Comparison of ENCODE assay signal across 19 cellular contexts in the genomic region with DNA sequence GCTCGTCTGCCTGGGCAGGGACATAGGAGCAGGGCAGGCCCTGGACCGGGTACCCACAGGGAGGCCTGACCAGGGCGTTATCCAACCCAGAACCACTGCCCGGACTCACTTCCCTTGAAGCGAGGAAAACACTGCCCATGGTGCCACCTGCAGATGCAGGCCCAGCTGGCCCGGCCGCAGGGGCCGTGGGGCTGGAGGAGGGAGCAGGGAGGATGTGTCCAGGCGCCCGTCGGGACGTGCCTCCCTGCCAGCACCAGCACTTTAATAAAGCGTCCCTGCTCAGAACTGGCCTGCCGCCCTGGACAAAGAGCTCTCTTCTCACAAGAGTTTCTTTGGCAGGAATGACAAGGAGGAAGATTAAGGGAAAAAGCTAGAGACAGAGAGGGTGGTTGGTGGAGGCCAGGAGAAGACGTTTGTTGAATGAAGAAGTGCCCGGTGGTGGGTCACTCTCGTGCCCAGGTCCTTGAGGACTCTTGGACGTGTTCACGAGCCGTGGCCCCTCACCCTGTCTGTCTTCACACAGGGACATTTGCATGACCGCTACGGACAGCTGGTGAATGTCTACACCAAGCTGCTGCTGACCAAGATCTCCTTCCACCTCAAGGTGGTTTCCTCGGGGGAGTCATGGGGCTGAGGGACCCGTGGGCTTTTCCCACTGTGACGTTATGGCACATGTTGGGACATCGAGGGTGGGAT. TPM values are rescaled to one million over a fixed set of nuclear protein-coding genes. Genes with fewer than 3 reads are reported as not detected.
A peak's percentile ranks its signal among the peaks of the same experiment; 100 is the strongest.
DNase-seq lines count a peak whose midpoint lies in the region; ATAC-seq and TF ChIP-seq lines count a peak whose summit lies in the region.
"Had no signal": no experiment of that assay in that cellular context is flagged by ENCODE, and none has a peak within 500 bp of the region (broad histone marks: within the 10 kb centered on the region; RNA-seq: fewer than 3 reads in every experiment).

No MANE protein-coding gene starts in this region.

- H3K4me1 Mint-ChIP-seq in stimulated activated naive CD8-positive, alpha-beta T cell treated with anti-CD3 and anti-CD28 coated beads, Interleukin-15, amount 100 ng/mL, for 72 hours: no peaks in the 10 kb centered on the region
- H3K4me1 Mint-ChIP-seq: activated naive CD8-positive, alpha-beta T cell treated with anti-CD3 and anti-CD28 coated beads, Interleukin-2, amount 50 U/mL, for 24 hours; CD14-positive monocyte; endodermal cell had no signal

- H3K27me3 ChIP-seq in ascending aorta (no peaks in the 10 kb centered on the region), right atrium auricular region (no peaks in the 10 kb centered on the region)
- H3K27me3 ChIP-seq: neutrophil had no signal

- H3K27me3 Mint-ChIP-seq in stimulated activated naive CD8-positive, alpha-beta T cell treated with anti-CD3 and anti-CD28 coated beads, Interleukin-15, amount 100 ng/mL, for 72 hours: no peaks in the 10 kb centered on the region
- H3K27me3 Mint-ChIP-seq: activated naive CD8-positive, alpha-beta T cell treated with anti-CD3 and anti-CD28 coated beads, Interleukin-2, amount 50 U/mL, for 24 hours had no signal

- H3K4me3 Mint-ChIP-seq in stimulated activated naive CD8-positive, alpha-beta T cell treated with anti-CD3 and anti-CD28 coated beads, Interleukin-15, amount 100 ng/mL, for 72 hours: no peak overlapping the region
- H3K4me3 Mint-ChIP-seq: activated CD8-positive, alpha-beta T cell treated with anti-CD3 and anti-CD28 coated beads, Interleukin-2, amount 10 ng/mL, durations not matched to agents 7 days and 5 days; activated naive CD8-positive, alpha-beta T cell treated with anti-CD3 and anti-CD28 coated beads, Interleukin-2, amount 50 U/mL, for 24 hours; CD14-positive monocyte; endodermal cell; HFFc6 had no signal

- intact Hi-C loops in ascending aorta (cut with DNase I): loop anchor here (5.0 kb wide), 1 partner anchor 48 kb away; the partner anchor contains the start of gene VPS37B
- intact Hi-C loops in posterior cingulate gyrus (cut with DNase I): no loop called here

- H3K4me1 ChIP-seq in ascending aorta (peaks cover 25 to 42% of the 10 kb centered on the region in 2 donors), right atrium auricular region (peaks cover 0 to 74% of the 10 kb centered on the region in 2 donors)

- H3K27ac ChIP-seq in ascending aorta: peak overlapping the region; percentile 56 to 87
- peak overlapping the region; percentile 76 to 88 for H3K27ac ChIP-seq in right atrium auricular region
- H3K27ac ChIP-seq: neutrophil had no signal

- H3K27ac Mint-ChIP-seq in stimulated activated naive CD8-positive, alpha-beta T cell treated with anti-CD3 and anti-CD28 coated beads, Interleukin-15, amount 100 ng/mL, for 72 hours: no peak overlapping the region
- H3K27ac Mint-ChIP-seq: activated naive CD8-positive, alpha-beta T cell treated with anti-CD3 and anti-CD28 coated beads, Interleukin-2, amount 50 U/mL, for 24 hours; CD14-positive monocyte; endodermal cell; HFFc6 had no signal

- H3K9me3 Mint-ChIP-seq in stimulated activated naive CD8-positive, alpha-beta T cell treated with anti-CD3 and anti-CD28 coated beads, Interleukin-15, amount 100 ng/mL, for 72 hours: no peaks in the 10 kb centered on the region
- H3K9me3 Mint-ChIP-seq: activated naive CD8-positive, alpha-beta T cell treated with anti-CD3 and anti-CD28 coated beads, Interleukin-2, amount 50 U/mL, for 24 hours; CD14-positive monocyte; endodermal cell; HFFc6 had no signal

- no peaks in the 10 kb centered on the region for H3K9me3 ChIP-seq in ascending aorta
- H3K9me3 ChIP-seq in right atrium auricular region: no peaks in the 10 kb centered on the region
- H3K9me3 ChIP-seq: neutrophil had no signal

- DNase-seq in 8988T: peak; percentile 21
- no peak for DNase-seq in ascending aorta (ENCODE audit: low spot score in 2 of 2)
- no peak for DNase-seq in right atrium auricular region (ENCODE audit: low spot score)
- peak in 8 of 10 donors; percentile 63 to 94 (median 70) for DNase-seq in posterior cingulate gyrus
- no peak for DNase-seq in stimulated activated naive CD8-positive, alpha-beta T cell treated with anti-CD3 and anti-CD28 coated beads, Interleukin-15, amount 100 ng/mL, for 72 hours
- DNase-seq in ecto neural progenitor cell (ENCODE audit: low spot score): no peak
- no peak for DNase-seq in AML-193 (lab: John Stamatoyannopoulos, UW)
- DNase-seq in kidney tubule cell (ENCODE audit: low spot score): no peak
- DNase-seq: activated CD4-positive, CD25-positive, alpha-beta regulatory T cell; activated CD8-positive, alpha-beta T cell treated with anti-CD3 and anti-CD28 coated beads, Interleukin-2, amount 10 ng/mL, durations not matched to agents 7 days and 5 days; activated naive CD8-positive, alpha-beta T cell treated with anti-CD3 and anti-CD28 coated beads, Interleukin-2, amount 50 U/mL, for 24 hours; HFFc6; kidney glomerular epithelial cell; NCI-H1417 treated with DMSO at 0.1 percent for 48 hours; NCI-H82; stimulated activated CD4-positive, alpha-beta T cell treated with anti-CD3 and anti-CD28 coated beads, Interleukin-1b, Interleukin-23, amount 100 ng/mL, for 48 hours had no signal

- H3K4me3 ChIP-seq in ascending aorta (no peak overlapping the region), right atrium auricular region (no peak overlapping the region)

- ATAC-seq in stimulated activated naive CD8-positive, alpha-beta T cell treated with anti-CD3 and anti-CD28 coated beads, Interleukin-15, amount 100 ng/mL, for 72 hours: no peak
- ATAC-seq: activated CD8-positive, alpha-beta T cell treated with anti-CD3 and anti-CD28 coated beads, Interleukin-2, amount 10 ng/mL, durations not matched to agents 7 days and 5 days; activated naive CD8-positive, alpha-beta T cell treated with anti-CD3 and anti-CD28 coated beads, Interleukin-2, amount 50 U/mL, for 24 hours had no signal

- no peak for TF ChIP-seq CTCF in ascending aorta (IDR thresholded peaks at IDR 0.05)
- TF ChIP-seq CTCF in right atrium auricular region (IDR thresholded peaks at IDR 0.05): no peak

- H3K36me3 ChIP-seq in ascending aorta: peaks cover 6 to 12% of the 10 kb centered on the region in 2 donors
- H3K36me3 ChIP-seq in right atrium auricular region: no peaks in the 10 kb centered on the region

RNA-seq across cellular contexts. Expression of gene HIP1R, which starts 14.2 kb away (rescaled TPM):
- total RNA-seq in ascending aorta (98.7 TPM), right atrium auricular region (10 to 100 TPM; 32.4 to 43.8 TPM)

RNA-seq across cellular contexts. Expression of gene VPS37B, which starts 46.4 kb away (rescaled TPM):
- total RNA-seq in ascending aorta (31.8 TPM), right atrium auricular region (10 to 100 TPM; 28.5 to 41.1 TPM)

Comparison
In these comparisons a context has a peak if more than half of its experiments do, and no peak if none do; other contexts are left out.
1. DNase-seq: peak in 8988T (single experiment) and posterior cingulate gyrus (8 of 10); none in ascending aorta (0 of 2), right atrium auricular region (single experiment), stimulated activated naive CD8-positive, alpha-beta T cell treated with anti-CD3 and anti-CD28 coated beads, Interleukin-15, amount 100 ng/mL, for 72 hours (0 of 2), ecto neural progenitor cell (single experiment), AML-193 (0 of 2) and kidney tubule cell (single experiment).